10 cellular contexts compared by ENCODE assay signal in the genomic region with DNA sequence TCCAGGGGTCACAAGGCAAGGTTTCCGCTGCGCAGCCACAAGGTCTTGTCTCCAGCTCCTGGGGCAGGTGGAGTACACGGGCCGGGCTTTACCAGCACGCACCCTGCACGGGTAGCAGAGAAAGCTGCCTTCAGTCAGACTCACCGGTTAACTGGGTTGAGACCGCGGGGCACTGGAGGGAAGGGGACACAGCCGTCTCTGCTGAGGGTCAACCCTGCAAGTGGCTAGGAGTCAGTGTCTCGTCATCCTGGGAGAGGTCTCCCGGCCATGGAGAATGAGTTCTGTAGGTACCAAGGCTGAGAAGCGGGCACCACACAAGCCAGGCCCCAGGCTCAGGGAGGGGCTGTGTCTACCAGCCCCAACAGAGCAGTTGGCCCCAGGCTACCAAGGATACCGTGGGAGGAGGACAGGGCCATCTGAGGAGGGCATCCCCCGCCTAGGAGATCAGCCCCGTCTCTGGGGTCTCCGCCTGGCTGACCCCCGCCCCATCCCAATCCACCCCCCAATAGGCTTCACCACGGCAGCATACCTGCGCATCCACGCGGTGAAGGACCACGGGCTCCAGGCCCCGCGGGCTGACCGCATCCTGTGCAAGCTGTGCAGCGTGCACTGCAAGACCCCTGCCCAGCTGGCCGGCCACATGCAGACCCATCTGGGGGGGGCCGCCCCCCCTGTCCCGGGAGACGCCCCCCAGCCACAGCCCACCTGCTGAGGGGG. TPM values are rescaled to one million over a fixed set of nuclear protein-coding genes. Genes with fewer than 3 reads are reported as not detected.
DNase-seq lines count a peak whose midpoint lies in the region; ATAC-seq and TF ChIP-seq lines count a peak whose summit lies in the region.
"Had no signal": no experiment of that assay in that cellular context is flagged by ENCODE, and none has a peak within 500 bp of the region (broad histone marks: within the 10 kb centered on the region; RNA-seq: fewer than 3 reads in every experiment).

No MANE protein-coding gene starts in this region.

- no peaks in the 10 kb centered on the region for H3K9me3 Mint-ChIP-seq in activated naive CD4-positive, alpha-beta T cell treated with anti-CD3 and anti-CD28 coated beads for 36 hours
- no peaks in the 10 kb centered on the region for H3K9me3 Mint-ChIP-seq in activated naive CD8-positive, alpha-beta T cell treated with anti-CD3 and anti-CD28 coated beads, Interleukin-2, amount 10 ng/mL, durations not matched to agents 7 days and 5 days

- TF ChIP-seq CTCF in left lung (IDR thresholded peaks at IDR 0.05), result no peak
- TF ChIP-seq CTCF in tibial nerve (IDR thresholded peaks at IDR 0.05), result no peak

- H3K36me3 Mint-ChIP-seq in activated naive CD4-positive, alpha-beta T cell treated with anti-CD3 and anti-CD28 coated beads for 36 hours (ENCODE audit: low read depth), result peaks cover 35% of the 10 kb centered on the region
- peaks cover 40% of the 10 kb centered on the region for H3K36me3 Mint-ChIP-seq in activated naive CD8-positive, alpha-beta T cell treated with anti-CD3 and anti-CD28 coated beads, Interleukin-2, amount 10 ng/mL, durations not matched to agents 7 days and 5 days

- no peaks in the 10 kb centered on the region for H3K9me3 ChIP-seq in left lung
- H3K9me3 ChIP-seq in tibial nerve, result no peaks in the 10 kb centered on the region

- POLR2A ChIA-PET in activated naive CD8-positive, alpha-beta T cell treated with anti-CD3 and anti-CD28 coated beads, Interleukin-2, amount 10 ng/mL, durations not matched to agents 7 days and 5 days (lab: Charles Lee), result interaction anchor here (0.7 to 8.7 kb wide), 10 partner anchors 8 to 146 kb away, joined by 3 to 165 read pairs (median 14); partner anchors contain the start of genes C16orf54, KIF22, MVP and PAGR1

- H3K27me3 ChIP-seq in left lung (peaks cover 0 to 20% of the 10 kb centered on the region in 2 donors), tibial nerve (no peaks in the 10 kb centered on the region)

- H3K36me3 ChIP-seq in left lung (peaks cover 0 to 22% of the 10 kb centered on the region in 2 donors), tibial nerve (peaks cover 0 to 20% (median 8%) of the 10 kb centered on the region in 3 donors)

- peaks cover 46% of the 10 kb centered on the region for H3K4me1 Mint-ChIP-seq in activated naive CD4-positive, alpha-beta T cell treated with anti-CD3 and anti-CD28 coated beads for 36 hours (ENCODE audit: low read depth)
- H3K4me1 Mint-ChIP-seq in activated naive CD8-positive, alpha-beta T cell treated with anti-CD3 and anti-CD28 coated beads, Interleukin-2, amount 10 ng/mL, durations not matched to agents 7 days and 5 days, result peaks cover 35% of the 10 kb centered on the region

- H3K27me3 Mint-ChIP-seq in activated naive CD4-positive, alpha-beta T cell treated with anti-CD3 and anti-CD28 coated beads for 36 hours (ENCODE audit: low read depth), result no peaks in the 10 kb centered on the region
- peaks cover 12% of the 10 kb centered on the region for H3K27me3 Mint-ChIP-seq in activated naive CD8-positive, alpha-beta T cell treated with anti-CD3 and anti-CD28 coated beads, Interleukin-2, amount 10 ng/mL, durations not matched to agents 7 days and 5 days

- peak overlapping the region; percentile 39 to 94 for H3K27ac ChIP-seq in left lung
- H3K27ac ChIP-seq in tibial nerve, result peak overlapping the region; percentile 94 to 99 (median 94)

- WGBS in tibial nerve, 2 donors, result 71 to 90% methylated on average over 11 to 25 of the region's 31 CpGs

- no peak for TF ChIP-seq EP300 in tibial nerve (IDR thresholded peaks at IDR 0.05)

- CTCF ChIA-PET in activated naive CD4-positive, alpha-beta T cell treated with anti-CD3 and anti-CD28 coated beads for 36 hours (lab: Charles Lee), result interaction anchor here (0.6 to 3.0 kb wide), 8 partner anchors 7 to 118 kb away, joined by 3 to 24 read pairs (median 6); partner anchors contain the start of genes MVP and PAGR1

- ATAC-seq in activated naive CD8-positive, alpha-beta T cell treated with anti-CD3 and anti-CD28 coated beads, Interleukin-2, amount 10 ng/mL, durations not matched to agents 7 days and 5 days (ENCODE audit: low read depth), result no peak
- ATAC-seq in left lung, result no peak

- H3K4me3 ChIP-seq in left lung, result peak overlapping the region in 1 of 2 donors; percentile 73
- H3K4me3 ChIP-seq in tibial nerve, result no peak overlapping the region

- intact Hi-C loops in activated naive CD4-positive, alpha-beta T cell treated with anti-CD3 and anti-CD28 coated beads for 36 hours (cut with micrococcal nuclease), result loop anchor here (5.0 kb wide), 8 partner anchors 62 to 987 kb away; partner anchors contain the start of genes ALDOA, ATXN2L, C16orf54 and C16orf92
- intact Hi-C loops in left lung (cut with DNase I), result no loop called here

- peaks cover 33 to 70% of the 10 kb centered on the region in 2 donors for H3K4me1 ChIP-seq in left lung
- H3K4me1 ChIP-seq in tibial nerve, result peaks cover 0 to 71% (median 61%) of the 10 kb centered on the region in 4 donors

- peak overlapping the region; percentile 99 for H3K27ac Mint-ChIP-seq in activated naive CD4-positive, alpha-beta T cell treated with anti-CD3 and anti-CD28 coated beads for 36 hours
- peak overlapping the region; percentile 98 for H3K27ac Mint-ChIP-seq in activated naive CD8-positive, alpha-beta T cell treated with anti-CD3 and anti-CD28 coated beads, Interleukin-2, amount 10 ng/mL, durations not matched to agents 7 days and 5 days

- H3K4me3 Mint-ChIP-seq in activated naive CD4-positive, alpha-beta T cell treated with anti-CD3 and anti-CD28 coated beads for 36 hours, result peak overlapping the region; percentile 99
- H3K4me3 Mint-ChIP-seq in activated naive CD8-positive, alpha-beta T cell treated with anti-CD3 and anti-CD28 coated beads, Interleukin-2, amount 10 ng/mL, durations not matched to agents 7 days and 5 days, result peak overlapping the region; percentile 95

- no peak for TF ChIP-seq POLR2A in tibial nerve (IDR thresholded peaks at IDR 0.05)

- no peak for DNase-seq in activated naive CD4-positive, alpha-beta T cell treated with anti-CD3 and anti-CD28 coated beads for 36 hours
- DNase-seq in activated naive CD4-positive, alpha-beta T cell treated with Interleukin-2 at 50 U/mL for 16 hours, result no peak
- no peak for DNase-seq in activated naive CD8-positive, alpha-beta T cell treated with anti-CD3 and anti-CD28 coated beads, Interleukin-2, amount 10 ng/mL, durations not matched to agents 7 days and 5 days
- DNase-seq in left lung, result peak in 1 of 2 donors; percentile 84
- no peak for DNase-seq in tibial nerve (ENCODE audit: low spot score in 2 of 2)
- DNase-seq in hepatic stellate cell (ENCODE audit: low spot score), result no peak
- no peak for DNase-seq in NCI-H526 treated with DMSO at 0.1 percent for 48 hours (lab: John Stamatoyannopoulos, UW)
- DNase-seq in DMS79 (lab: John Stamatoyannopoulos, UW), result no peak
- DNase-seq: NCI-H1694 had no signal

RNA-seq across cellular contexts. Expression of gene PRRT2, which starts 2.8 kb away (rescaled TPM):
- under 1 TPM; 0.83 to 0.94 TPM for total RNA-seq in activated naive CD4-positive, alpha-beta T cell treated with anti-CD3 and anti-CD28 coated beads for 36 hours
- total RNA-seq in activated naive CD8-positive, alpha-beta T cell treated with anti-CD3 and anti-CD28 coated beads, Interleukin-2, amount 10 ng/mL, durations not matched to agents 7 days and 5 days, result 1 to 10 TPM; 2.2 to 2.3 TPM
- total RNA-seq in left lung (1 to 10 TPM in 1 of 2 donors, under 1 TPM in 1; 0.94 to 3.1 TPM), tibial nerve (10 to 100 TPM; 10.0 to 28.4 (median 18.5) TPM)
- total RNA-seq: dermis microvascular lymphatic vessel endothelial cell had no signal

RNA-seq across cellular contexts. Expression of gene MAZ, which starts 2.9 kb away (rescaled TPM):
- 100 to 1,000 TPM; 290 to 330 TPM for total RNA-seq in activated naive CD4-positive, alpha-beta T cell treated with anti-CD3 and anti-CD28 coated beads for 36 hours
- 100 to 1,000 TPM; 395 to 418 TPM for total RNA-seq in activated naive CD8-positive, alpha-beta T cell treated with anti-CD3 and anti-CD28 coated beads, Interleukin-2, amount 10 ng/mL, durations not matched to agents 7 days and 5 days
- 100 to 1,000 TPM; 193 to 205 TPM for total RNA-seq in left lung
- 10 to 100 TPM; 40.0 to 75.9 (median 62.0) TPM for total RNA-seq in tibial nerve

RNA-seq across cellular contexts. Expression of gene PAGR1, which starts 6.8 kb away (rescaled TPM):
- 10 to 100 TPM; 16.9 to 19.3 TPM for total RNA-seq in activated naive CD4-positive, alpha-beta T cell treated with anti-CD3 and anti-CD28 coated beads for 36 hours
- 10 to 100 TPM; 29.8 to 34.3 TPM for total RNA-seq in activated naive CD8-positive, alpha-beta T cell treated with anti-CD3 and anti-CD28 coated beads, Interleukin-2, amount 10 ng/mL, durations not matched to agents 7 days and 5 days
- total RNA-seq in left lung (10 to 100 TPM; 16.4 to 23.1 TPM), tibial nerve (10 to 100 TPM; 40.8 to 70.7 (median 61.0) TPM)

RNA-seq across cellular contexts. Expression of gene MVP, which starts 11.1 kb away (rescaled TPM):
- total RNA-seq in activated naive CD4-positive, alpha-beta T cell treated with anti-CD3 and anti-CD28 coated beads for 36 hours, result 10 to 100 TPM; 84.1 to 86.9 TPM
- total RNA-seq in activated naive CD8-positive, alpha-beta T cell treated with anti-CD3 and anti-CD28 coated beads, Interleukin-2, amount 10 ng/mL, durations not matched to agents 7 days and 5 days, result 100 to 1,000 TPM; 130 to 136 TPM
- total RNA-seq in left lung (100 to 1,000 TPM; 236 to 280 TPM), tibial nerve (100 to 1,000 TPM; 113 to 247 (median 177) TPM)

RNA-seq across cellular contexts. Expression of gene KIF22, which starts 18.6 kb away (rescaled TPM):
- total RNA-seq in activated naive CD4-positive, alpha-beta T cell treated with anti-CD3 and anti-CD28 coated beads for 36 hours, result 100 to 1,000 TPM; 201 to 209 TPM
- 100 to 1,000 TPM; 191 to 199 TPM for total RNA-seq in activated naive CD8-positive, alpha-beta T cell treated with anti-CD3 and anti-CD28 coated beads, Interleukin-2, amount 10 ng/mL, durations not matched to agents 7 days and 5 days
- total RNA-seq in left lung (10 to 100 TPM; 24.8 to 32.5 TPM), tibial nerve (10 to 100 TPM; 19.9 to 42.8 (median 40.5) TPM)
